ENCODE assay signal across 27 cellular contexts in the genomic region with DNA sequence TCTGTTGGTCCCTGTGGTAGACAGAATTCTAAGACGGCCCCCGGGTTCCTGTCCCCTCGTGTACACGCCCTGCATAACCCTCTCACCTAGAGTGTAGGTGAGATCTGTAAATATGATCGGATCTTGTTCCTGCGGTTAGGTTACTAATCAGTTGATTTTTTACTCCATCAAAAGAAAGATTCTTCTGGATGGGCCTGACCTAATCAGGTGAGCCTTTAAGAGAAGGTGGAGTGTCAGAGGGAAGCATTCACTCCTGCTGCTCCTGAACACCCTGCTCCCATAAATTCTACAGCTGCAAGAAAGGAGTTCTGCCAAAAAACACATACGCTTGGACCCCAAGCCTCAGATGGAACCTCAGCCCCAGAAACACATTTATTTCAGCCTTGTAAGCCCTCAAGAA. TPM values are rescaled to one million over a fixed set of nuclear protein-coding genes. Genes with fewer than 3 reads are reported as not detected.
DNase-seq lines count a peak whose midpoint lies in the region; ATAC-seq, FAIRE-seq and TF ChIP-seq lines count a peak whose summit lies in the region.
"Had no signal": no experiment of that assay in that cellular context is flagged by ENCODE, and none has a peak within 500 bp of the region (broad histone marks: within the 10 kb centered on the region; RNA-seq: fewer than 3 reads in every experiment).

No MANE protein-coding gene starts in this region.

- H3K27me3 Mint-ChIP-seq in progenitor cell of endocrine pancreas: peaks cover 18% of the 10 kb centered on the region
- peaks cover 8% of the 10 kb centered on the region for H3K27me3 Mint-ChIP-seq in activated naive CD8-positive, alpha-beta T cell treated with anti-CD3 and anti-CD28 coated beads for 36 hours

- no peak for TF ChIP-seq EP300 in K562 (IDR thresholded peaks at IDR 0.05; ENCODE audit: low read length)

- H3K4me3 ChIP-seq in K562 (no peak overlapping the region), upper lobe of right lung (no peak overlapping the region)
- H3K4me3 ChIP-seq: BLaER1, GM12878 had no signal

- no peaks in the 10 kb centered on the region for H3K4me1 Mint-ChIP-seq in progenitor cell of endocrine pancreas (ENCODE audit: low read depth)
- H3K4me1 Mint-ChIP-seq in activated naive CD8-positive, alpha-beta T cell treated with anti-CD3 and anti-CD28 coated beads for 36 hours: no peaks in the 10 kb centered on the region
- H3K4me1 Mint-ChIP-seq: CD14-positive monocyte; CD4-positive, alpha-beta memory T cell; CD4-positive, CD25-positive, alpha-beta regulatory T cell; CD8-positive, alpha-beta memory T cell had no signal

- no peak overlapping the region for H3K4me3 Mint-ChIP-seq in progenitor cell of endocrine pancreas (ENCODE audit: low read depth)
- H3K4me3 Mint-ChIP-seq in activated naive CD8-positive, alpha-beta T cell treated with anti-CD3 and anti-CD28 coated beads for 36 hours: no peak overlapping the region
- H3K4me3 Mint-ChIP-seq: CD14-positive monocyte; CD4-positive, alpha-beta memory T cell; CD4-positive, CD25-positive, alpha-beta regulatory T cell; CD8-positive, alpha-beta memory T cell had no signal

- no peak overlapping the region for H2AFZ ChIP-seq in K562 (ENCODE audit: low read depth, low read length)

- H3K79me2 ChIP-seq in K562 (ENCODE audit: control insufficient read depth, insufficient read depth, low read length): no peaks in the 10 kb centered on the region

- H3K4me2 ChIP-seq in K562 (ENCODE audit: insufficient read depth, low read length): no peak overlapping the region
- H3K4me2 ChIP-seq: BLaER1 had no signal

- H3K27ac ChIP-seq in K562 (ENCODE audit: extremely low read depth, low read depth, low read length): no peak overlapping the region
- no peak overlapping the region for H3K27ac ChIP-seq in upper lobe of right lung
- H3K27ac ChIP-seq: BLaER1 had no signal

- ATAC-seq in K562 (no peak), upper lobe of right lung (no peak), HG02571 (IDR thresholded peaks at IDR 0.05; ENCODE audit: unreplicated experiment) (no peak)
- ATAC-seq: GM12878 had no signal

- WGBS in K562 (ENCODE audit: insufficient coverage, low coverage, missing lambda C conversion rate): 33% methylated on average over 7 of the region's 7 CpGs

- DNase-seq in K562 (ENCODE audit: extremely low read depth in 1 of 4, low spot score in 3 of 4) (no peak), progenitor cell of endocrine pancreas (ENCODE audit: low spot score, unreplicated experiment) (no peak), upper lobe of right lung (peak; percentile 11), NCI-H1694 (lab: John Stamatoyannopoulos, UW) (no peak)
- DNase-seq in activated naive CD8-positive, alpha-beta T cell treated with anti-CD3 and anti-CD28 coated beads for 36 hours: no peak
- DNase-seq: 8988T; ACHN; BE2C; C1 segment of cervical spinal cord; CD4-positive, alpha-beta memory T cell; CD4-positive, CD25-positive, alpha-beta regulatory T cell; CD8-positive, alpha-beta memory T cell; COR-L47; DMS 273 treated with DMSO at 0.1 percent for 48 hours; DMS153; DMS53; DMS79; DND-41; EL; GDM1 had no signal

- H4K20me1 ChIP-seq in K562 (replicated peaks; ENCODE audit: control insufficient read depth, insufficient read depth, low read length): no peaks in the 10 kb centered on the region
- H4K20me1 ChIP-seq: BLaER1 had no signal

- H3K27ac Mint-ChIP-seq in progenitor cell of endocrine pancreas: peak overlapping the region; percentile 30
- H3K27ac Mint-ChIP-seq in activated naive CD8-positive, alpha-beta T cell treated with anti-CD3 and anti-CD28 coated beads for 36 hours: no peak overlapping the region
- H3K27ac Mint-ChIP-seq: CD4-positive, alpha-beta memory T cell; CD4-positive, CD25-positive, alpha-beta regulatory T cell had no signal

- no peak for TF ChIP-seq RAD21 in K562 (CRISPR knock-in tag; conservative IDR thresholded peaks at IDR 0.05 in 1 of 2, IDR thresholded peaks at IDR 0.05 in 1 of 2)

- H3K4me1 ChIP-seq in K562 (replicated peaks in 1 of 2; ENCODE audit: control insufficient read depth in 2 of 2, insufficient read depth in 2 of 2, low read length in 2 of 2) (no peaks in the 10 kb centered on the region; a peak in 3 of 5 replicates), upper lobe of right lung (no peaks in the 10 kb centered on the region)
- H3K4me1 ChIP-seq: BE2C had no signal

- H3K36me3 Mint-ChIP-seq in progenitor cell of endocrine pancreas (ENCODE audit: insufficient read depth): no peaks in the 10 kb centered on the region
- no peaks in the 10 kb centered on the region for H3K36me3 Mint-ChIP-seq in activated naive CD8-positive, alpha-beta T cell treated with anti-CD3 and anti-CD28 coated beads for 36 hours
- H3K36me3 Mint-ChIP-seq: CD14-positive monocyte; CD4-positive, CD25-positive, alpha-beta regulatory T cell had no signal

- H3K9me1 ChIP-seq in K562 (ENCODE audit: control insufficient read depth, insufficient read depth, low read length): no peaks in the 10 kb centered on the region

- H3K9me3 Mint-ChIP-seq in progenitor cell of endocrine pancreas (ENCODE audit: low read depth): no peaks in the 10 kb centered on the region
- H3K9me3 Mint-ChIP-seq in activated naive CD8-positive, alpha-beta T cell treated with anti-CD3 and anti-CD28 coated beads for 36 hours: no peaks in the 10 kb centered on the region

- no peak for FAIRE-seq in K562 (lab: Jason Lieb, UNC)
- FAIRE-seq: A204.1, GM12878, GM12892, GM18507 had no signal

- intact Hi-C loops in K562 (cut with micrococcal nuclease): no loop called here
- intact Hi-C loops in upper lobe of right lung (cut with DNase I): no loop called here

- POLR2A ChIA-PET in K562 (lab: Yijun Ruan, JAX): interaction anchor here (0.8 to 1.0 kb wide), 2 partner anchors 10 to 34 kb away, joined by 3 read pairs; no protein-coding TSS in a partner anchor

- H3K9me3 ChIP-seq in K562 (replicated peaks; ENCODE audit: control insufficient read depth, insufficient read depth, low read depth, low read length) (no peaks in the 10 kb centered on the region), upper lobe of right lung (no peaks in the 10 kb centered on the region)
- H3K9me3 ChIP-seq: BE2C, BLaER1 had no signal

- no peaks in the 10 kb centered on the region for H3K27me3 ChIP-seq in K562 (ENCODE audit: control insufficient read depth in 2 of 2, insufficient read depth in 2 of 2, low read length in 2 of 2)
- H3K27me3 ChIP-seq in upper lobe of right lung: no peaks in the 10 kb centered on the region
- H3K27me3 ChIP-seq: BE2C, BLaER1 had no signal

- no peak for TF ChIP-seq CTCF in K562 (IDR thresholded peaks at IDR 0.05 in 2 of 3, conservative IDR thresholded peaks at IDR 0.05 in 1 of 3; ENCODE audit: insufficient read depth in 2 of 3, low read depth in 1 of 3, low read length in 3 of 3)
- no peak for TF ChIP-seq CTCF in progenitor cell of endocrine pancreas (IDR thresholded peaks at IDR 0.05; ENCODE audit: unreplicated experiment)
- TF ChIP-seq CTCF in upper lobe of right lung (IDR thresholded peaks at IDR 0.05): no peak

- CTCF ChIA-PET in K562 (lab: Yijun Ruan, JAX; ENCODE audit: low intra/inter-chr PET ratio): no interaction called here

- H3K9ac ChIP-seq in K562 (ENCODE audit: insufficient read depth in 1 of 2, low read depth in 2 of 2, low read length in 2 of 2): no peak overlapping the region
- H3K9ac ChIP-seq: BLaER1 had no signal

- in situ Hi-C loops in K562 (cut with MboI): no loop called here

- no peak for TF ChIP-seq POLR2A in K562 (conservative IDR thresholded peaks at IDR 0.05)

- BruUV-seq in K562 (replicated peaks; lab: Mats Ljungman, UMichigan): no TSS peak

- H3K36me3 ChIP-seq in K562 (ENCODE audit: control insufficient read depth, insufficient read depth, low read length) (no peaks in the 10 kb centered on the region), upper lobe of right lung (no peaks in the 10 kb centered on the region)
- H3K36me3 ChIP-seq: BE2C, BLaER1 had no signal

TF ChIP-seq in K562, 482 proteins besides CTCF, POLR2A, EP300 and RAD21:
- TF ChIP-seq ZNF134 (CRISPR knock-in tag; conservative IDR thresholded peaks at IDR 0.05) (peak; percentile 88), RBM25 (IDR thresholded peaks at IDR 0.05; ENCODE audit: low read depth, low read length, severe bottlenecking) (peak; percentile 5), L3MBTL2 (IDR thresholded peaks at IDR 0.05) (no peak)

RNA-seq across cellular contexts. Expression of a gene that starts 15.6 kb away (rescaled TPM):
- 99.7 and 118 TPM in 2 replicates for total RNA-seq in K562 (2011; cell fraction: chromatin; rRNA removed; ENCODE audit: low replicate concordance)
- total RNA-seq in K562 (2011; cell fraction: nucleolus; rRNA removed): 54.1 and 60.0 TPM in 2 replicates
- 85.2 and 92.0 TPM in 2 replicates for total RNA-seq in K562 (2011; cell fraction: nucleoplasm; rRNA removed)
- total RNA-seq in K562 (2014; rRNA removed) (64.0 and 82.7 TPM in 2 replicates), K562 (2014; rRNA removed; fragmentation: Illumina TruSeq; extraction: Trizol) (41.0 and 43.2 TPM in 2 replicates), K562 (2015; rRNA removed; fragmentation: Illumina TruSeq; extraction: Trizol) (45.0 and 48.1 TPM in 2 replicates), K562 (2021) (51.7 and 54.0 TPM in 2 replicates), progenitor cell of endocrine pancreas (62.8 and 68.9 TPM in 2 replicates), upper lobe of right lung (39.7 TPM)
- polyA plus RNA-seq in K562 (2011; rRNA removed) (35.3 and 40.1 TPM in 2 replicates), K562 (2014; fragmentation: Illumina TruSeq; extraction: Trizol) (57.0 and 70.8 TPM in 2 replicates), K562 (2014; fragmentation: Nextera tagmentation; extraction: Ambion mirVana) (1 to 10 TPM; 3.0 to 7.1 TPM), K562 (2014; rRNA removed) (56.8 and 68.9 TPM in 2 replicates)
- polyA plus RNA-seq in K562 (2011; cell fraction: cytosol; rRNA removed): 18.3 and 22.3 TPM in 2 replicates
- 86.0 and 122 TPM in 2 replicates for polyA plus RNA-seq in K562 (2011; cell fraction: nucleus; rRNA removed)
- 45.9 and 47.7 TPM in 2 replicates for polyA plus RNA-seq in K562 (2012)
- polyA minus RNA-seq in K562 (2011; rRNA and poly(A)+ RNA removed): 36.6 and 40.7 TPM in 2 replicates
- polyA minus RNA-seq in K562 (2011; cell fraction: cytosol; rRNA and poly(A)+ RNA removed): 19.4 and 26.0 TPM in 2 replicates
- polyA minus RNA-seq in K562 (2011; cell fraction: nucleus; rRNA and poly(A)+ RNA removed): 28.1 and 35.4 TPM in 2 replicates
- total RNA-seq in activated naive CD8-positive, alpha-beta T cell treated with anti-CD3 and anti-CD28 coated beads for 36 hours: 10 to 100 TPM; 48.4 to 50.8 TPM
